Comparison of ENCODE assay signal across 15 cellular contexts in the genomic region with DNA sequence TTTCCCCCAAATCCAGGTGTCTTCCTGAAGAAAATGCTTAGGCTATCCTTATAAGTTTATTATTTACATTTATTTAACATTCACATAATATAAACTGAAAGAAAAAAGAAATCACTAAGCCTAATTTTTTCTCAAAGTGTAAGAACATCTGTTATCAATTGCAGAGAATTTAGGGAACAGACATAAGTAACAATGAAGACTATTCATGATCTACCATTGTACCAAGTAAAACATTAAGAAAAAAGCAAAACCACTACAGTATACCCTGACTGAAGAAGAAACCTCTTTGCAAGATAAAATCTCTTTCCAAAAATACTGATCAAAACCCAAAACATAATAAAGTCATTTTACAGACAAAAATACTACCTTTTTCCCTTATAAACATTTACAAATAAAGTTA.
DNase-seq lines count a peak whose midpoint lies in the region; ATAC-seq and TF ChIP-seq lines count a peak whose summit lies in the region.
"Had no signal": no experiment of that assay in that cellular context is flagged by ENCODE, and none has a peak within 500 bp of the region (broad histone marks: within the 10 kb centered on the region; RNA-seq: fewer than 3 reads in every experiment).

No MANE protein-coding gene starts in this region.

- H3K4me3 ChIP-seq in AG10803 (ENCODE audit: low read length) (no peak overlapping the region), SK-N-MC (no peak overlapping the region), H7 (ENCODE audit: insufficient read depth, low read depth, low read length) (no peak overlapping the region), hepatocyte (no peak overlapping the region)

- DNase-seq in AG10803 (ENCODE audit: low read depth) (peak; percentile 35), SK-N-MC (ENCODE audit: low read depth, low spot score) (no peak), fibroblast of gingiva (ENCODE audit: low read depth) (peak; percentile 3), mesothelial cell of epicardium (ENCODE audit: low spot score in 2 of 2, unreplicated experiment in 2 of 2) (no peak), AG08395 (ENCODE audit: low spot score) (no peak), H7 (no peak), hepatocyte (ENCODE audit: low spot score) (no peak)
- DNase-seq: ACHN; BE2C; CD4-positive, alpha-beta memory T cell; DND-41; GDM1 had no signal

- ATAC-seq in GM18505 (IDR thresholded peaks at IDR 0.05; ENCODE audit: unreplicated experiment): no peak

- no peaks in the 10 kb centered on the region for H3K27me3 Mint-ChIP-seq in mesothelial cell of epicardium (ENCODE audit: low read depth)
- H3K27me3 Mint-ChIP-seq: CD4-positive, alpha-beta memory T cell; IgD-negative memory B cell had no signal

- no peak overlapping the region for H3K4me2 ChIP-seq in hepatocyte

- H3K36me3 ChIP-seq in SK-N-MC (ENCODE audit: insufficient read depth, low read length) (peaks cover 81% of the 10 kb centered on the region), H7 (replicated peaks; ENCODE audit: control insufficient read depth, insufficient read depth, low read length) (peaks cover 7% of the 10 kb centered on the region), hepatocyte (replicated peaks; ENCODE audit: insufficient read depth, low read depth) (peaks cover 3% of the 10 kb centered on the region)
- H3K36me3 ChIP-seq: BE2C had no signal

- H3K27ac ChIP-seq in SK-N-MC: 0 out of 2 replicates have a peak overlapping the region, but pooled peaks have one; percentile 26
- no peak overlapping the region for H3K27ac ChIP-seq in hepatocyte
- H3K27ac ChIP-seq: C4-2B had no signal

- no peaks in the 10 kb centered on the region for H3K9me3 Mint-ChIP-seq in mesothelial cell of epicardium
- H3K9me3 Mint-ChIP-seq: CD4-positive, alpha-beta memory T cell; IgD-negative memory B cell had no signal

- no peak for TF ChIP-seq CTCF in AG10803 (conservative IDR thresholded peaks at IDR 0.05; ENCODE audit: low read length)
- no peak for TF ChIP-seq CTCF in mesothelial cell of epicardium (IDR thresholded peaks at IDR 0.05; ENCODE audit: unreplicated experiment)
- TF ChIP-seq CTCF in hepatocyte (IDR thresholded peaks at IDR 0.05; ENCODE audit: poor library complexity): no peak

- no peak overlapping the region for H3K9ac ChIP-seq in SK-N-MC (ENCODE audit: insufficient read length)

- H3K9me3 ChIP-seq in SK-N-MC (ENCODE audit: low read depth, low read length): no peaks in the 10 kb centered on the region
- no peaks in the 10 kb centered on the region for H3K9me3 ChIP-seq in hepatocyte (ENCODE audit: low read depth)
- H3K9me3 ChIP-seq: BE2C had no signal

- no peak overlapping the region for H3K4me3 Mint-ChIP-seq in mesothelial cell of epicardium
- H3K4me3 Mint-ChIP-seq: CD4-positive, alpha-beta memory T cell; IgD-negative memory B cell had no signal

- no peaks in the 10 kb centered on the region for H4K20me1 ChIP-seq in hepatocyte (ENCODE audit: insufficient read depth, poor library complexity, severe bottlenecking)

- no peaks in the 10 kb centered on the region for H3K9me2 ChIP-seq in hepatocyte (replicated peaks; ENCODE audit: insufficient read depth)

- H3K36me3 Mint-ChIP-seq in mesothelial cell of epicardium: peaks cover 42% of the 10 kb centered on the region

- no peak overlapping the region for H2AFZ ChIP-seq in hepatocyte

- H3K79me2 ChIP-seq in hepatocyte: peaks cover 6% of the 10 kb centered on the region

- H3K27me3 ChIP-seq in H7 (ENCODE audit: control insufficient read depth, insufficient read depth, low read length) (no peaks in the 10 kb centered on the region), hepatocyte (no peaks in the 10 kb centered on the region)
- H3K27me3 ChIP-seq: BE2C had no signal

- no peak for TF ChIP-seq POLR2A in GM18505 (IDR thresholded peaks at IDR 0.05; ENCODE audit: borderline replicate concordance, extremely low read depth, insufficient read depth, insufficient read length)

- peak overlapping the region; percentile 9 for H3K27ac Mint-ChIP-seq in mesothelial cell of epicardium
- H3K27ac Mint-ChIP-seq: IgD-negative memory B cell had no signal

- H3K4me1 Mint-ChIP-seq in mesothelial cell of epicardium: no peaks in the 10 kb centered on the region
- H3K4me1 Mint-ChIP-seq: IgD-negative memory B cell had no signal

- no peaks in the 10 kb centered on the region for H3K4me1 ChIP-seq in hepatocyte (ENCODE audit: insufficient read depth)
- H3K4me1 ChIP-seq: BE2C had no signal

Comparison
In these comparisons a context has a peak if more than half of its experiments do, and no peak if none do; other contexts are left out.
1. DNase-seq: peak in AG10803 (single experiment) and fibroblast of gingiva (single experiment); none in SK-N-MC (single experiment), mesothelial cell of epicardium (0 of 2), AG08395 (single experiment), H7 (single experiment) and hepatocyte (single experiment).